8 cellular contexts compared by ENCODE assay signal in the genomic region with DNA sequence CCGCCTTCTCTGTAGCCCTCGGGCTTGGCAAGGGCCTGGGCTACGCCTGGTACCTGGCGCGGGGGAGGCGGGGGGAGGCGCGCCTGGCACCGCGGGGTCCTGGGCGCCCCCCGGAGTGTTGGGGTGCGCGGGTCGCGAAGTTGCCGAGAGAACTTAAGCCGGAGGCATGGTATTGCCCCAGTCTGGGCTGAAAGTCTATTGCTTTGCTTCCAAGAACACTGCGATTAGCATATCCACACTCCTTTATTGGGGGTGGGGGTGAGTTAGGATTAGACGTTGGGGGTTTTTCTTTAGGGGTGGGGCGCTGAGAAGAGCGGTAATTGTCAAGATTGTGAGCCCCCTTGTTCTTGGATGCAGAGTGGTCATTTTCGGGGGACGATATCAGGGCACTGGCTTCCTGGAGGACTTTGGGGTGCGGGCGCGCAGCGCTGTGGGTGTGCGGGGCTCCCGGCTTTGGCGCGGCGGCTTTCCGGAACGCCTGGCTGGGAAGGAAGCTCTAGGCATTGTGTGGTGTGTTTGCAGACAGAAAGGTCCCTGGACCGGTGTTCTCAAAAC. TPM values are rescaled to one million over a fixed set of nuclear protein-coding genes. Genes with fewer than 3 reads are reported as not detected.
DNase-seq lines count a peak whose midpoint lies in the region; ATAC-seq and TF ChIP-seq lines count a peak whose summit lies in the region.

No MANE protein-coding gene starts in this region.

- no peaks in the 10 kb centered on the region for H3K79me2 ChIP-seq in KMS-11 (ENCODE audit: insufficient read depth, low read depth)

- H3K36me3 ChIP-seq in KMS-11 (ENCODE audit: insufficient read depth) (no peaks in the 10 kb centered on the region), mucosa of descending colon (ENCODE audit: low read depth) (no peaks in the 10 kb centered on the region)

- H4K20me1 ChIP-seq in KMS-11 (ENCODE audit: insufficient read depth): no peaks in the 10 kb centered on the region

- H3K4me1 ChIP-seq in KMS-11 (ENCODE audit: low read depth, poor library complexity, severe bottlenecking): peaks cover 35% of the 10 kb centered on the region
- peaks cover 4% of the 10 kb centered on the region for H3K4me1 ChIP-seq in mucosa of descending colon (ENCODE audit: low read depth)

- peak overlapping the region; percentile 39; the same call in 1 of the 2 replicates for H3K9ac ChIP-seq in KMS-11

- H3K4me3 ChIP-seq in KMS-11 (IDR thresholded peaks at IDR 0.05; ENCODE audit: insufficient read depth, low read depth, low read length): peak overlapping the region; percentile 90
- peak overlapping the region; percentile 85 for H3K4me3 ChIP-seq in coronary artery
- H3K4me3 ChIP-seq in mucosa of descending colon: peak overlapping the region; percentile 38

- H2AFZ ChIP-seq in KMS-11 (ENCODE audit: low read depth): peak overlapping the region; percentile 75

- DNase-seq in coronary artery (ENCODE audit: low spot score) (no peak), mucosa of descending colon (no peak), cerebellar nuclear complex (lab: John Stamatoyannopoulos, UW) (no peak), COLO829 (ENCODE audit: low spot score) (no peak), NCI-H446 treated with DMSO at 0.1 percent for 48 hours (lab: John Stamatoyannopoulos, UW) (no peak)

- H3K27ac ChIP-seq in KMS-11 (no peak overlapping the region), coronary artery (peak overlapping the region; percentile 89 to 93)

- H3K27me3 ChIP-seq in KMS-11 (ENCODE audit: insufficient read depth, low read depth): no peaks in the 10 kb centered on the region; the same call in 1 of the 2 replicates

- H3K9me3 ChIP-seq in mucosa of descending colon: no peaks in the 10 kb centered on the region

- ATAC-seq in GM18907 (IDR thresholded peaks at IDR 0.05; ENCODE audit: unreplicated experiment) (peak; percentile 4), mucosa of descending colon (peak; percentile 29), GM21786 (IDR thresholded peaks at IDR 0.05; ENCODE audit: unreplicated experiment) (no peak)

- intact Hi-C loops in mucosa of descending colon (cut with DNase I, micrococcal nuclease): no loop called here

- peak overlapping the region; percentile 93 for H3K4me2 ChIP-seq in KMS-11

- TF ChIP-seq CTCF in KMS-11 (conservative IDR thresholded peaks at IDR 0.05; ENCODE audit: low read depth, low read length) (no peak), coronary artery (IDR thresholded peaks at IDR 0.05) (no peak), mucosa of descending colon (IDR thresholded peaks at IDR 0.05) (no peak)

RNA-seq across cellular contexts. Expression of a gene that starts 0.8 kb away (rescaled TPM):
- total RNA-seq in mucosa of descending colon: 10 to 100 TPM; 30.7 to 55.5 (median 41.0) TPM

Comparison
In these comparisons a context has a peak if more than half of its experiments do, and no peak if none do; other contexts are left out.
1. H3K4me3 ChIP-seq: peak in every context shown above with its lines; median percentile 90 in KMS-11; 85 in coronary artery; 38 in mucosa of descending colon.